1 cellular context compared by ENCODE assay signal in genomic region chr11:19433367-19433766, GRCh38.
TF ChIP-seq lines count a peak whose summit lies in the region.

No MANE protein-coding gene starts in this region.

TF ChIP-seq in HepG2, 621 proteins besides CTCF, POLR2A, EP300 and RAD21 (continued from another document):
- TF ChIP-seq, protein P1, sequence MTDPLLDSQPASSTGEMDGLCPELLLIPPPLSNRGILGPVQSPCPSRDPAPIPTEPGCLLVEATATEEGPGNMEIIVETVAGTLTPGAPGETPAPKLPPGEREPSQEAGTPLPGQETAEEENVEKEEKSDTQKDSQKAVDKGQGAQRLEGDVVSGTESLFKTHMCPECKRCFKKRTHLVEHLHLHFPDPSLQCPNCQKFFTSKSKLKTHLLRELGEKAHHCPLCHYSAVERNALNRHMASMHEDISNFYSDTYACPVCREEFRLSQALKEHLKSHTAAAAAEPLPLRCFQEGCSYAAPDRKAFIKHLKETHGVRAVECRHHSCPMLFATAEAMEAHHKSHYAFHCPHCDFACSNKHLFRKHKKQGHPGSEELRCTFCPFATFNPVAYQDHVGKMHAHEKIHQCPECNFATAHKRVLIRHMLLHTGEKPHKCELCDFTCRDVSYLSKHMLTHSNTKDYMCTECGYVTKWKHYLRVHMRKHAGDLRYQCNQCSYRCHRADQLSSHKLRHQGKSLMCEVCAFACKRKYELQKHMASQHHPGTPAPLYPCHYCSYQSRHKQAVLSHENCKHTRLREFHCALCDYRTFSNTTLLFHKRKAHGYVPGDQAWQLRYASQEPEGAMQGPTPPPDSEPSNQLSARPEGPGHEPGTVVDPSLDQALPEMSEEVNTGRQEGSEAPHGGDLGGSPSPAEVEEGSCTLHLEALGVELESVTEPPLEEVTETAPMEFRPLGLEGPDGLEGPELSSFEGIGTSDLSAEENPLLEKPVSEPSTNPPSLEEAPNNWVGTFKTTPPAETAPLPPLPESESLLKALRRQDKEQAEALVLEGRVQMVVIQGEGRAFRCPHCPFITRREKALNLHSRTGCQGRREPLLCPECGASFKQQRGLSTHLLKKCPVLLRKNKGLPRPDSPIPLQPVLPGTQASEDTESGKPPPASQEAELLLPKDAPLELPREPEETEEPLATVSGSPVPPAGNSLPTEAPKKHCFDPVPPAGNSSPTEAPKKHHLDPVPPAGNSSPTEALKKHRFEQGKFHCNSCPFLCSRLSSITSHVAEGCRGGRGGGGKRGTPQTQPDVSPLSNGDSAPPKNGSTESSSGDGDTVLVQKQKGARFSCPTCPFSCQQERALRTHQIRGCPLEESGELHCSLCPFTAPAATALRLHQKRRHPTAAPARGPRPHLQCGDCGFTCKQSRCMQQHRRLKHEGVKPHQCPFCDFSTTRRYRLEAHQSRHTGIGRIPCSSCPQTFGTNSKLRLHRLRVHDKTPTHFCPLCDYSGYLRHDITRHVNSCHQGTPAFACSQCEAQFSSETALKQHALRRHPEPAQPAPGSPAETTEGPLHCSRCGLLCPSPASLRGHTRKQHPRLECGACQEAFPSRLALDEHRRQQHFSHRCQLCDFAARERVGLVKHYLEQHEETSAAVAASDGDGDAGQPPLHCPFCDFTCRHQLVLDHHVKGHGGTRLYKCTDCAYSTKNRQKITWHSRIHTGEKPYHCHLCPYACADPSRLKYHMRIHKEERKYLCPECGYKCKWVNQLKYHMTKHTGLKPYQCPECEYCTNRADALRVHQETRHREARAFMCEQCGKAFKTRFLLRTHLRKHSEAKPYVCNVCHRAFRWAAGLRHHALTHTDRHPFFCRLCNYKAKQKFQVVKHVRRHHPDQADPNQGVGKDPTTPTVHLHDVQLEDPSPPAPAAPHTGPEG (CRISPR knock-in tag; IDR thresholded peaks at IDR 0.05): no peak
- TF ChIP-seq CBFB (CRISPR knock-in tag; IDR thresholded peaks at IDR 0.05) (no peak), ZFP36L2 (CRISPR knock-in tag; IDR thresholded peaks at IDR 0.05) (no peak), XRCC5 (optimal IDR thresholded peaks at IDR 0.05; ENCODE audit: low read length) (no peak), MXD1 (CRISPR knock-in tag; IDR thresholded peaks at IDR 0.05) (no peak), TAF1 (CRISPR knock-in tag; IDR thresholded peaks at IDR 0.05) (no peak), KLF11 (CRISPR knock-in tag; IDR thresholded peaks at IDR 0.05) (no peak), SETDB1 (CRISPR knock-in tag; IDR thresholded peaks at IDR 0.05; ENCODE audit: borderline replicate concordance) (no peak), ZNF207 (IDR thresholded peaks at IDR 0.05; ENCODE audit: borderline replicate concordance) (no peak), MBNL3 (CRISPR knock-in tag; conservative IDR thresholded peaks at IDR 0.05) (no peak)
- TF ChIP-seq, protein P2, sequence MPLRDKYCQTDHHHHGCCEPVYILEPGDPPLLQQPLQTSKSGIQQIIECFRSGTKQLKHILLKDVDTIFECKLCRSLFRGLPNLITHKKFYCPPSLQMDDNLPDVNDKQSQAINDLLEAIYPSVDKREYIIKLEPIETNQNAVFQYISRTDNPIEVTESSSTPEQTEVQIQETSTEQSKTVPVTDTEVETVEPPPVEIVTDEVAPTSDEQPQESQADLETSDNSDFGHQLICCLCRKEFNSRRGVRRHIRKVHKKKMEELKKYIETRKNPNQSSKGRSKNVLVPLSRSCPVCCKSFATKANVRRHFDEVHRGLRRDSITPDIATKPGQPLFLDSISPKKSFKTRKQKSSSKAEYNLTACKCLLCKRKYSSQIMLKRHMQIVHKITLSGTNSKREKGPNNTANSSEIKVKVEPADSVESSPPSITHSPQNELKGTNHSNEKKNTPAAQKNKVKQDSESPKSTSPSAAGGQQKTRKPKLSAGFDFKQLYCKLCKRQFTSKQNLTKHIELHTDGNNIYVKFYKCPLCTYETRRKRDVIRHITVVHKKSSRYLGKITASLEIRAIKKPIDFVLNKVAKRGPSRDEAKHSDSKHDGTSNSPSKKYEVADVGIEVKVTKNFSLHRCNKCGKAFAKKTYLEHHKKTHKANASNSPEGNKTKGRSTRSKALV (CRISPR knock-in tag; IDR thresholded peaks at IDR 0.05): no peak
